In genomic region chr10:28248092-28248491, GRCh38 we compare ENCODE assay signal across 10 cellular contexts. TPM values are rescaled to one million over a fixed set of nuclear protein-coding genes. Genes with fewer than 3 reads are reported as not detected.
A peak's percentile ranks its signal among the peaks of the same experiment; 100 is the strongest.
DNase-seq lines count a peak whose midpoint lies in the region; ATAC-seq and TF ChIP-seq lines count a peak whose summit lies in the region.
"Had no signal": no experiment of that assay in that cellular context is flagged by ENCODE, and none has a peak within 500 bp of the region (broad histone marks: within the 10 kb centered on the region; RNA-seq: fewer than 3 reads in every experiment).

No MANE protein-coding gene starts in this region.

- peak overlapping the region in 8 of 11 experiments; percentile 1 to 53 (median 30); a peak in 12 of 22 replicates for H3K27ac ChIP-seq in BLaER1 treated with 17β-estradiol and CSF1 and Interleukin-3, amounts not matched to agents 10 nM and 100 nM
- no peak overlapping the region for H3K27ac ChIP-seq in brain microvascular endothelial cell
- H3K27ac ChIP-seq in lower lobe of right lung = no peak overlapping the region

- H3K27me3 ChIP-seq in BLaER1 treated with 17β-estradiol and CSF1 and Interleukin-3, amounts not matched to agents 10 nM and 100 nM = no peaks in the 10 kb centered on the region
- H3K27me3 ChIP-seq in brain microvascular endothelial cell (replicated peaks) (no peaks in the 10 kb centered on the region), lower lobe of right lung (ENCODE audit: low read depth) (no peaks in the 10 kb centered on the region)

- TF ChIP-seq CTCF in brain microvascular endothelial cell (IDR thresholded peaks at IDR 0.05; ENCODE audit: low read depth, low read length, missing control alignments) = no peak
- no peak for TF ChIP-seq CTCF in lower lobe of right lung (IDR thresholded peaks at IDR 0.05)

- peak overlapping the region; percentile 59 to 82 (median 72) for H3K4me2 ChIP-seq in BLaER1 treated with 17β-estradiol and CSF1 and Interleukin-3, amounts not matched to agents 10 nM and 100 nM

- ATAC-seq in lower lobe of right lung (peak; percentile 56 to 77), HG03095 (IDR thresholded peaks at IDR 0.05; ENCODE audit: unreplicated experiment) (no peak), HG02763 (IDR thresholded peaks at IDR 0.05; ENCODE audit: unreplicated experiment) (no peak)

- peak overlapping the region in 6 of 11 experiments; percentile 4 to 60 (median 16); a peak in 7 of 22 replicates for H3K9ac ChIP-seq in BLaER1 treated with 17β-estradiol and CSF1 and Interleukin-3, amounts not matched to agents 10 nM and 100 nM

- H3K4me1 ChIP-seq in BLaER1 treated with 17β-estradiol and CSF1 and Interleukin-3, amounts not matched to agents 10 nM and 100 nM = peaks cover 17 to 38% (median 30%) of the 10 kb centered on the region in 10 experiments
- H3K4me1 ChIP-seq in lower lobe of right lung = peaks cover 16% of the 10 kb centered on the region

- in situ Hi-C loops in brain microvascular endothelial cell (cut with HindIII; ENCODE audit: low pct_ligation_motif_present, low sequenced_read_pairs) = no loop called here

- no peaks in the 10 kb centered on the region for H4K20me1 ChIP-seq in BLaER1 treated with 17β-estradiol and CSF1 and Interleukin-3, amounts not matched to agents 10 nM and 100 nM

- H3K9me3 ChIP-seq in BLaER1 treated with 17β-estradiol and CSF1 and Interleukin-3, amounts not matched to agents 10 nM and 100 nM (replicated peaks in 1 of 11) = peaks cover 0 to 20% (median 14%) of the 10 kb centered on the region in 11 experiments; a peak in 15 of 22 replicates
- H3K9me3 ChIP-seq in lower lobe of right lung = no peaks in the 10 kb centered on the region

- no peak overlapping the region for H3K4me3 ChIP-seq in BLaER1 treated with 17β-estradiol and CSF1 and Interleukin-3, amounts not matched to agents 10 nM and 100 nM
- no peak overlapping the region for H3K4me3 ChIP-seq in brain microvascular endothelial cell (ENCODE audit: low read depth, low read length)
- no peak overlapping the region for H3K4me3 ChIP-seq in lower lobe of right lung

- H3K36me3 ChIP-seq in BLaER1 treated with 17β-estradiol and CSF1 and Interleukin-3, amounts not matched to agents 10 nM and 100 nM = peaks cover 0 to 6% (median 0%) of the 10 kb centered on the region in 11 experiments; a peak in 1 of 22 replicates
- H3K36me3 ChIP-seq in brain microvascular endothelial cell (replicated peaks) = no peaks in the 10 kb centered on the region
- H3K36me3 ChIP-seq in lower lobe of right lung = no peaks in the 10 kb centered on the region

- DNase-seq in HPDE6-E6E7 (ENCODE audit: extremely low spot score) (peak; percentile 21), brain microvascular endothelial cell (peak; percentile 16), lower lobe of right lung (peak; percentile 46), HUDEP-2 (lab: John Stamatoyannopoulos, UW; ENCODE audit: unreplicated experiment in 76 of 76) (no peak), DMS79 (lab: John Stamatoyannopoulos, UW) (no peak)
- DNase-seq: occipital lobe, T-helper 2 cell had no signal

- intact Hi-C loops in lower lobe of right lung (cut with DNase I) = no loop called here

RNA-seq across cellular contexts. Expression of gene MPP7, which starts 54.8 kb away (rescaled TPM):
- total RNA-seq in lower lobe of right lung = 33.9 TPM

Comparison
In these comparisons a context has a peak if more than half of its experiments do, and no peak if none do; other contexts are left out.
1. H3K27ac ChIP-seq: peak in BLaER1 treated with 17β-estradiol and CSF1 and Interleukin-3, amounts not matched to agents 10 nM and 100 nM (8 of 11); none in brain microvascular endothelial cell (single experiment) and lower lobe of right lung (single experiment).
2. DNase-seq: peak in HPDE6-E6E7 (single experiment), brain microvascular endothelial cell (single experiment) and lower lobe of right lung (single experiment); none in HUDEP-2 (0 of 76) and DMS79 (single experiment).
3. ATAC-seq: peak in lower lobe of right lung (2 of 2); none in HG03095 (single experiment) and HG02763 (single experiment).